ENCODE assay signal across 1 cellular context in genomic region chr2:227766361-227766883, GRCh38.
TF ChIP-seq lines count a peak whose summit lies in the region.

No MANE protein-coding gene starts in this region.

TF ChIP-seq in H1, 55 proteins besides CTCF, POLR2A, EP300 and RAD21:
- TF ChIP-seq GTF2F1 (IDR thresholded peaks at IDR 0.05; ENCODE audit: borderline replicate concordance, low read depth, low read length) (no peak), BACH1 (IDR thresholded peaks at IDR 0.05; ENCODE audit: low read length) (no peak), RNF2 (IDR thresholded peaks at IDR 0.05; ENCODE audit: borderline replicate concordance, low read depth, low read length, missing control alignments, poor library complexity, severe bottlenecking) (no peak), TEAD4 (IDR thresholded peaks at IDR 0.05; ENCODE audit: low read depth, low read length) (peak; percentile 67), SAP30 (IDR thresholded peaks at IDR 0.05; ENCODE audit: insufficient read depth, insufficient replicate concordance, low read length) (no peak), ATF2 (IDR thresholded peaks at IDR 0.05; ENCODE audit: low read length) (no peak), HDAC6 (IDR thresholded peaks at IDR 0.05; ENCODE audit: low read depth, low read length) (no peak), RFX5 (IDR thresholded peaks at IDR 0.05; ENCODE audit: borderline replicate concordance, low read depth, low read length) (no peak), TAF1 (IDR thresholded peaks at IDR 0.05; ENCODE audit: low read depth, low read length) (no peak), CHD2 (IDR thresholded peaks at IDR 0.05; ENCODE audit: low read length) (no peak), NANOG (IDR thresholded peaks at IDR 0.05; ENCODE audit: insufficient read depth, low read depth, low read length, poor library complexity, severe bottlenecking) (no peak), KDM5A (IDR thresholded peaks at IDR 0.05; ENCODE audit: low read length) (no peak), TBP (IDR thresholded peaks at IDR 0.05; ENCODE audit: low read depth, low read length) (no peak), RXRA (IDR thresholded peaks at IDR 0.05; ENCODE audit: insufficient read depth, low read depth, low read length) (no peak), SIX5 (IDR thresholded peaks at IDR 0.05; ENCODE audit: low read depth, low read length) (no peak), ATF3 (IDR thresholded peaks at IDR 0.05; ENCODE audit: insufficient read depth, low read depth, low read length) (0 out of 2 replicates have a peak, but pooled peaks have one; percentile 20), YY1 (IDR thresholded peaks at IDR 0.05; ENCODE audit: low read depth, low read length) (peak; percentile 87), CEBPB (IDR thresholded peaks at IDR 0.05; ENCODE audit: low read depth, low read length) (no peak), PHF8 (conservative IDR thresholded peaks at IDR 0.05; ENCODE audit: low read depth, low read length) (no peak)
- TF ChIP-seq, protein P1, sequence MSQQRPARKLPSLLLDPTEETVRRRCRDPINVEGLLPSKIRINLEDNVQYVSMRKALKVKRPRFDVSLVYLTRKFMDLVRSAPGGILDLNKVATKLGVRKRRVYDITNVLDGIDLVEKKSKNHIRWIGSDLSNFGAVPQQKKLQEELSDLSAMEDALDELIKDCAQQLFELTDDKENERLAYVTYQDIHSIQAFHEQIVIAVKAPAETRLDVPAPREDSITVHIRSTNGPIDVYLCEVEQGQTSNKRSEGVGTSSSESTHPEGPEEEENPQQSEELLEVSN (IDR thresholded peaks at IDR 0.05), result no peak
